In genomic region chr3:177591371-177591770, GRCh38 we compare ENCODE assay signal across 8 cellular contexts.
DNase-seq lines count a peak whose midpoint lies in the region; ATAC-seq, FAIRE-seq and TF ChIP-seq lines count a peak whose summit lies in the region.

No MANE protein-coding gene starts in this region.

- no peak overlapping the region for H3K4me2 ChIP-seq in smooth muscle cell

- H3K27me3 ChIP-seq in esophagus (ENCODE audit: control insufficient read depth in 1 of 2, insufficient read depth in 2 of 2, low read length in 2 of 2) (no peaks in the 10 kb centered on the region), smooth muscle cell (ENCODE audit: low read depth) (no peaks in the 10 kb centered on the region)

- H3K4me1 ChIP-seq in esophagus (ENCODE audit: control insufficient read depth in 2 of 2, insufficient read depth in 2 of 2, low read length in 1 of 2) (peaks cover 0 to 7% of the 10 kb centered on the region in 2 donors), smooth muscle cell (ENCODE audit: low read depth) (peaks cover 20% of the 10 kb centered on the region)

- no peak for FAIRE-seq in H54 (lab: Jason Lieb, UNC)

- WGBS in esophagus, 2 donors: 30 to 43% methylated on average over 4 of the region's 4 CpGs
- 50% methylated on average over 4 of the region's 4 CpGs for WGBS in smooth muscle cell (ENCODE audit: low lambda C conversion rate)

- no peaks in the 10 kb centered on the region for H3F3A ChIP-seq in smooth muscle cell (ENCODE audit: low read depth)

- DNase-seq in NB4 (ENCODE audit: low read depth) (peak; percentile 38), smooth muscle cell (lab: John Stamatoyannopoulos, UW; ENCODE audit: unreplicated experiment) (no peak), NCI-H2081 (lab: John Stamatoyannopoulos, UW) (no peak), H54 (ENCODE audit: insufficient read length, low spot score) (no peak)
- no peak for DNase-seq in stimulated activated naive CD4-positive, alpha-beta T cell (lab: John Stamatoyannopoulos, UW)

- H3K9ac ChIP-seq in smooth muscle cell (ENCODE audit: low read depth): no peak overlapping the region

- ATAC-seq in GM18498 (IDR thresholded peaks at IDR 0.05; ENCODE audit: unreplicated experiment) (peak; percentile 83), GM21737 (IDR thresholded peaks at IDR 0.05; ENCODE audit: unreplicated experiment) (peak; percentile 86)

- no peaks in the 10 kb centered on the region for H3K79me2 ChIP-seq in smooth muscle cell (ENCODE audit: low read depth)

- peak overlapping the region; percentile 21 for H2AFZ ChIP-seq in smooth muscle cell (ENCODE audit: low read depth)

- TF ChIP-seq CTCF in NB4 (IDR thresholded peaks at IDR 0.05; ENCODE audit: low read depth, low read length) (no peak), smooth muscle cell (IDR thresholded peaks at IDR 0.05; ENCODE audit: borderline replicate concordance, insufficient read depth, poor library complexity, severe bottlenecking) (no peak)

- H3K4me3 ChIP-seq in NB4 (ENCODE audit: low read depth, low read length): no peak overlapping the region
- no peak overlapping the region for H3K4me3 ChIP-seq in esophagus (ENCODE audit: low read depth in 1 of 2, low read length in 2 of 2)
- H3K4me3 ChIP-seq in smooth muscle cell: no peak overlapping the region

- H3K36me3 ChIP-seq in esophagus (ENCODE audit: control insufficient read depth in 2 of 2, insufficient read depth in 2 of 2, low read length in 1 of 2) (no peaks in the 10 kb centered on the region), smooth muscle cell (ENCODE audit: low read depth) (no peaks in the 10 kb centered on the region)

- no peaks in the 10 kb centered on the region for H4K20me1 ChIP-seq in smooth muscle cell (ENCODE audit: low read depth)

- H3K27ac ChIP-seq in esophagus (ENCODE audit: low read depth in 2 of 2, low read length in 1 of 2) (peak overlapping the region; percentile 66 to 97), smooth muscle cell (ENCODE audit: low read depth) (peak overlapping the region; percentile 61)

- no peaks in the 10 kb centered on the region for H3K9me3 ChIP-seq in esophagus (ENCODE audit: control insufficient read depth in 2 of 2, insufficient read depth in 1 of 2, low read depth in 1 of 2, low read length in 1 of 2)
- no peaks in the 10 kb centered on the region for H3K9me3 ChIP-seq in smooth muscle cell (replicated peaks; ENCODE audit: low read depth)

- TF ChIP-seq POLR2A in NB4 (IDR thresholded peaks at IDR 0.05; ENCODE audit: extremely low read depth, insufficient read length) (no peak), H54 (IDR thresholded peaks at IDR 0.05; ENCODE audit: low read depth, low read length) (no peak)
